In the genomic region with DNA sequence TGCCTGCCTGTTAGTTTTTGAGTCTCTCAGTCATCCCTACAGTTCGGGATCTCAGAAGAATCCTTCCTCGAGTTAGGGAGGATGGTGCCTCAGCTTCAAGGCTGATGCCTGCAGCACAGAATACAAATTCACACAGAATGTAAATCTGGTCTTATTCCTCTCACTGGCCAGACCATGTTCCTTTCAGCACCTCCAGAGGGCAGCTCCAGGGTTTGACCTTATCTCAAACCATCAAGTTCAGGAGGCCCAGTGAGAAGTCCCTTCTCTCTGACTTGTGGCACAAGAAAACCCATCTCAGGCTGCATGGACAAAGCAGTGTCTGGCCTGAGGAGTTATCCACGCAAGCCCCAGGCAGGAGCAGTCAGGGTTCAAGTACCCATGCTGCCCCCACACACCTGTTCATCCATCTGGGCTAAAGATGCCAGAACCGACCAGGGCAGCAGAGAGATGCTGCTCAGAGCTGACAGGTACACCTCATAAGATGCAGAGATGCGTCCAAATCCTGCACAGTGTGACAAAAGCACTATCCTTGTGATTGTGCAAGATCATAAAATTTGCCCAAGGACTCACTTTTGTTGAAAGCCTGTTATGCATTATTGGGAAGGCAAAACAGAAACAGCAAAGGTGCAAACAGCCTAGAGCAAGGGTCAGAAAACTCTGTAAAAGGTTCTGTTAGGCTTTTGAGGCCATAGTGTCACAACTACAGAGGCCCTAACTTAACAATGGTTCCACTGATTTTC, we compare ENCODE assay signal across 10 cellular contexts. TPM values are rescaled to one million over a fixed set of nuclear protein-coding genes. Genes with fewer than 3 reads are reported as not detected.
DNase-seq lines count a peak whose midpoint lies in the region; ATAC-seq and TF ChIP-seq lines count a peak whose summit lies in the region.
"Had no signal": no experiment of that assay in that cellular context is flagged by ENCODE, and none has a peak within 500 bp of the region (broad histone marks: within the 10 kb centered on the region; RNA-seq: fewer than 3 reads in every experiment).

No MANE protein-coding gene starts in this region.

- BruUV-seq in MCF 10A (replicated peaks; lab: Mats Ljungman, UMichigan) = no TSS peak

- no peaks in the 10 kb centered on the region for H3K9me3 ChIP-seq in breast epithelium
- peaks cover 20% of the 10 kb centered on the region for H3K9me3 ChIP-seq in endodermal cell (ENCODE audit: control insufficient read depth, low read length)
- H3K9me3 ChIP-seq: tibial artery had no signal

- no peak overlapping the region for H3K9ac ChIP-seq in endodermal cell (ENCODE audit: extremely low read depth, low read length, poor library complexity, severe bottlenecking)

- H3K27me3 ChIP-seq in breast epithelium = no peaks in the 10 kb centered on the region
- H3K27me3 ChIP-seq in endodermal cell (ENCODE audit: control insufficient read depth, insufficient read depth, low read length, poor library complexity, severe bottlenecking) = no peaks in the 10 kb centered on the region
- H3K27me3 ChIP-seq: tibial artery had no signal

- intact Hi-C loops in MCF 10A (cut with micrococcal nuclease) (no loop called here), breast epithelium (cut with DNase I; ENCODE audit: low total_unique reads) (no loop called here)

- POLR2A ChIA-PET in MCF 10A (lab: Yijun Ruan, JAX) = interaction anchor here (0.6 to 11.0 kb wide), 12 partner anchors 13 to 292 kb away, joined by 3 to 156 read pairs (median 4); a partner anchor contains a TSS

- no peak for TF ChIP-seq POLR2A in breast epithelium (IDR thresholded peaks at IDR 0.05)
- TF ChIP-seq POLR2A in NB4 (IDR thresholded peaks at IDR 0.05; ENCODE audit: extremely low read depth, insufficient read length) = no peak

- H3K9me3 Mint-ChIP-seq in MCF 10A (ENCODE audit: unreplicated experiment) = no peaks in the 10 kb centered on the region
- H3K9me3 Mint-ChIP-seq in endodermal cell = peaks cover 1% of the 10 kb centered on the region
- H3K9me3 Mint-ChIP-seq in stimulated activated naive B cell treated with anti-CD40 and anti-IgM and Interleukin-4, amounts not matched to agents 10 μg/mL and 1 μg/mL and 100 μg/mL, for 72 hours = no peaks in the 10 kb centered on the region

- H3K4me3 ChIP-seq in breast epithelium (no peak overlapping the region), NB4 (ENCODE audit: low read depth, low read length) (no peak overlapping the region), endodermal cell (ENCODE audit: low read length) (no peak overlapping the region)
- H3K4me3 ChIP-seq: tibial artery had no signal

- H3K27ac Mint-ChIP-seq in MCF 10A (ENCODE audit: low read depth, unreplicated experiment) (peak overlapping the region; percentile 90), endodermal cell (peak overlapping the region; percentile 36)
- peak overlapping the region; percentile 11 for H3K27ac Mint-ChIP-seq in stimulated activated naive B cell treated with anti-CD40 and anti-IgM and Interleukin-4, amounts not matched to agents 10 μg/mL and 1 μg/mL and 100 μg/mL, for 72 hours

- H3K27ac ChIP-seq in breast epithelium = no peak overlapping the region
- H3K27ac ChIP-seq in endodermal cell (ENCODE audit: low read depth, low read length) = no peak overlapping the region
- H3K27ac ChIP-seq: tibial artery had no signal

- H3K36me3 Mint-ChIP-seq in MCF 10A (ENCODE audit: insufficient read depth, unreplicated experiment) (peaks cover 46% of the 10 kb centered on the region), endodermal cell (ENCODE audit: low read depth) (peaks cover 60% of the 10 kb centered on the region)
- H3K36me3 Mint-ChIP-seq in stimulated activated naive B cell treated with anti-CD40 and anti-IgM and Interleukin-4, amounts not matched to agents 10 μg/mL and 1 μg/mL and 100 μg/mL, for 72 hours = peaks cover 43 to 73% of the 10 kb centered on the region in 2 donors

- 96 to 98% methylated on average over 3 to 5 of the region's 5 CpGs for WGBS in endodermal cell (ENCODE audit: insufficient coverage in 1 of 2, insufficient read length in 1 of 2), 2 experiments

- TF ChIP-seq CTCF in MCF 10A (IDR thresholded peaks at IDR 0.05; ENCODE audit: unreplicated experiment) = peak; percentile 17
- peak in 1 of 3 donors; percentile 12 for TF ChIP-seq CTCF in breast epithelium (IDR thresholded peaks at IDR 0.05)
- TF ChIP-seq CTCF in NB4 (IDR thresholded peaks at IDR 0.05; ENCODE audit: low read depth, low read length) = no peak
- TF ChIP-seq CTCF in endodermal cell (conservative IDR thresholded peaks at IDR 0.05) = peak; percentile 62

- H3K4me1 ChIP-seq in breast epithelium = no peaks in the 10 kb centered on the region
- peaks cover 9% of the 10 kb centered on the region for H3K4me1 ChIP-seq in endodermal cell (ENCODE audit: control insufficient read depth, insufficient read depth, low read length)

- H3K4me3 Mint-ChIP-seq in MCF 10A (ENCODE audit: unreplicated experiment) (no peak overlapping the region), endodermal cell (no peak overlapping the region)
- H3K4me3 Mint-ChIP-seq in stimulated activated naive B cell treated with anti-CD40 and anti-IgM and Interleukin-4, amounts not matched to agents 10 μg/mL and 1 μg/mL and 100 μg/mL, for 72 hours = no peak overlapping the region

- H3K27me3 Mint-ChIP-seq in MCF 10A (ENCODE audit: insufficient read depth, unreplicated experiment) (no peaks in the 10 kb centered on the region), endodermal cell (ENCODE audit: insufficient read depth) (no peaks in the 10 kb centered on the region)
- no peaks in the 10 kb centered on the region for H3K27me3 Mint-ChIP-seq in stimulated activated naive B cell treated with anti-CD40 and anti-IgM and Interleukin-4, amounts not matched to agents 10 μg/mL and 1 μg/mL and 100 μg/mL, for 72 hours

- DNase-seq in MCF 10A (ENCODE audit: unreplicated experiment) (no peak), breast epithelium (ENCODE audit: low spot score in 2 of 2) (no peak), NB4 (ENCODE audit: low read depth) (peak; percentile 35), endodermal cell (no peak), NCI-H748 (lab: John Stamatoyannopoulos, UW; ENCODE audit: unreplicated experiment) (no peak), HuH-7.5 (ENCODE audit: low spot score) (no peak), NCI-H146 (lab: John Stamatoyannopoulos, UW) (no peak)
- no peak for DNase-seq in stimulated activated naive B cell treated with anti-CD40 and anti-IgM and Interleukin-4, amounts not matched to agents 10 μg/mL and 1 μg/mL and 100 μg/mL, for 72 hours
- DNase-seq: COR-L47, tibial artery had no signal

- no peaks in the 10 kb centered on the region for H3K36me3 ChIP-seq in breast epithelium
- peaks cover 70% of the 10 kb centered on the region for H3K36me3 ChIP-seq in endodermal cell (ENCODE audit: control insufficient read depth, insufficient read depth, low read length)
- H3K36me3 ChIP-seq: tibial artery had no signal

- peak in 1 of 2 donors; percentile 42 for ATAC-seq in stimulated activated naive B cell treated with anti-CD40 and anti-IgM and Interleukin-4, amounts not matched to agents 10 μg/mL and 1 μg/mL and 100 μg/mL, for 72 hours (replicated peaks)

- peaks cover 36% of the 10 kb centered on the region for H3K4me1 Mint-ChIP-seq in MCF 10A (ENCODE audit: insufficient read depth, unreplicated experiment)
- peaks cover 27% of the 10 kb centered on the region for H3K4me1 Mint-ChIP-seq in endodermal cell
- H3K4me1 Mint-ChIP-seq in stimulated activated naive B cell treated with anti-CD40 and anti-IgM and Interleukin-4, amounts not matched to agents 10 μg/mL and 1 μg/mL and 100 μg/mL, for 72 hours = peaks cover 15 to 22% of the 10 kb centered on the region in 2 donors

- CTCF ChIA-PET in MCF 10A (lab: Yijun Ruan, JAX) = interaction anchor here (0.6 to 8.0 kb wide), 17 partner anchors 12 to 327 kb away, joined by 3 to 250 read pairs (median 6); no protein-coding TSS in a partner anchor

RNA-seq across cellular contexts. Expression of a gene that starts 49.8 kb away (rescaled TPM):
- total RNA-seq in MCF 10A (2022) = 83.6 and 130 TPM in 2 replicates
- 10 to 100 TPM; 26.7 to 42.7 (median 30.2) TPM for total RNA-seq in breast epithelium
- total RNA-seq in endodermal cell = 10 to 100 TPM; 32.7 to 48.7 TPM
- polyA plus RNA-seq in endodermal cell (2013, experiment 1 of 2) = 23.9 TPM
- 30.7 TPM for polyA plus RNA-seq in endodermal cell (2013, experiment 2 of 2)

Comparison
In these comparisons a context has a peak if more than half of its experiments do, and no peak if none do; other contexts are left out.
1. H3K27ac Mint-ChIP-seq: peak in every context shown above with its lines; median percentile 90 in MCF 10A; 36 in endodermal cell; 11 in stimulated activated naive B cell treated with anti-CD40 and anti-IgM and Interleukin-4, amounts not matched to agents 10 μg/mL and 1 μg/mL and 100 μg/mL, for 72 hours.